Comparison of ENCODE assay signal across 1 cellular context in genomic region chr4:1043658-1044468, GRCh38.
TF ChIP-seq lines count a peak whose summit lies in the region.

No MANE protein-coding gene starts in this region.

TF ChIP-seq in WTC11, 78 proteins besides CTCF, POLR2A, EP300 and RAD21 (continued from another document):
- TF ChIP-seq ELF4 (CRISPR knock-in tag; IDR thresholded peaks at IDR 0.05; ENCODE audit: low read depth) (no peak), CDX4 (CRISPR knock-in tag; IDR thresholded peaks at IDR 0.05; ENCODE audit: borderline replicate concordance) (no peak), SMAD3 (CRISPR knock-in tag; IDR thresholded peaks at IDR 0.05; ENCODE audit: borderline replicate concordance) (no peak), GABPB1 (CRISPR knock-in tag; IDR thresholded peaks at IDR 0.05) (peak; percentile 98), MLX (CRISPR knock-in tag; IDR thresholded peaks at IDR 0.05) (no peak), NFATC4 (CRISPR knock-in tag; IDR thresholded peaks at IDR 0.05) (no peak), STAT6 (CRISPR knock-in tag; conservative IDR thresholded peaks at IDR 0.05; ENCODE audit: low read depth) (no peak), ZNF121 (CRISPR knock-in tag; IDR thresholded peaks at IDR 0.05) (no peak)
- TF ChIP-seq, protein P1, sequence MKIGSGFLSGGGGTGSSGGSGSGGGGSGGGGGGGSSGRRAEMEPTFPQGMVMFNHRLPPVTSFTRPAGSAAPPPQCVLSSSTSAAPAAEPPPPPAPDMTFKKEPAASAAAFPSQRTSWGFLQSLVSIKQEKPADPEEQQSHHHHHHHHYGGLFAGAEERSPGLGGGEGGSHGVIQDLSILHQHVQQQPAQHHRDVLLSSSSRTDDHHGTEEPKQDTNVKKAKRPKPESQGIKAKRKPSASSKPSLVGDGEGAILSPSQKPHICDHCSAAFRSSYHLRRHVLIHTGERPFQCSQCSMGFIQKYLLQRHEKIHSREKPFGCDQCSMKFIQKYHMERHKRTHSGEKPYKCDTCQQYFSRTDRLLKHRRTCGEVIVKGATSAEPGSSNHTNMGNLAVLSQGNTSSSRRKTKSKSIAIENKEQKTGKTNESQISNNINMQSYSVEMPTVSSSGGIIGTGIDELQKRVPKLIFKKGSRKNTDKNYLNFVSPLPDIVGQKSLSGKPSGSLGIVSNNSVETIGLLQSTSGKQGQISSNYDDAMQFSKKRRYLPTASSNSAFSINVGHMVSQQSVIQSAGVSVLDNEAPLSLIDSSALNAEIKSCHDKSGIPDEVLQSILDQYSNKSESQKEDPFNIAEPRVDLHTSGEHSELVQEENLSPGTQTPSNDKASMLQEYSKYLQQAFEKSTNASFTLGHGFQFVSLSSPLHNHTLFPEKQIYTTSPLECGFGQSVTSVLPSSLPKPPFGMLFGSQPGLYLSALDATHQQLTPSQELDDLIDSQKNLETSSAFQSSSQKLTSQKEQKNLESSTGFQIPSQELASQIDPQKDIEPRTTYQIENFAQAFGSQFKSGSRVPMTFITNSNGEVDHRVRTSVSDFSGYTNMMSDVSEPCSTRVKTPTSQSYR (CRISPR knock-in tag; IDR thresholded peaks at IDR 0.05): no peak
- TF ChIP-seq, protein P2, sequence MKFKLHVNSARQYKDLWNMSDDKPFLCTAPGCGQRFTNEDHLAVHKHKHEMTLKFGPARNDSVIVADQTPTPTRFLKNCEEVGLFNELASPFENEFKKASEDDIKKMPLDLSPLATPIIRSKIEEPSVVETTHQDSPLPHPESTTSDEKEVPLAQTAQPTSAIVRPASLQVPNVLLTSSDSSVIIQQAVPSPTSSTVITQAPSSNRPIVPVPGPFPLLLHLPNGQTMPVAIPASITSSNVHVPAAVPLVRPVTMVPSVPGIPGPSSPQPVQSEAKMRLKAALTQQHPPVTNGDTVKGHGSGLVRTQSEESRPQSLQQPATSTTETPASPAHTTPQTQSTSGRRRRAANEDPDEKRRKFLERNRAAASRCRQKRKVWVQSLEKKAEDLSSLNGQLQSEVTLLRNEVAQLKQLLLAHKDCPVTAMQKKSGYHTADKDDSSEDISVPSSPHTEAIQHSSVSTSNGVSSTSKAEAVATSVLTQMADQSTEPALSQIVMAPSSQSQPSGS (CRISPR knock-in tag; IDR thresholded peaks at IDR 0.05; ENCODE audit: borderline replicate concordance, low read depth): no peak
